In the genomic region with DNA sequence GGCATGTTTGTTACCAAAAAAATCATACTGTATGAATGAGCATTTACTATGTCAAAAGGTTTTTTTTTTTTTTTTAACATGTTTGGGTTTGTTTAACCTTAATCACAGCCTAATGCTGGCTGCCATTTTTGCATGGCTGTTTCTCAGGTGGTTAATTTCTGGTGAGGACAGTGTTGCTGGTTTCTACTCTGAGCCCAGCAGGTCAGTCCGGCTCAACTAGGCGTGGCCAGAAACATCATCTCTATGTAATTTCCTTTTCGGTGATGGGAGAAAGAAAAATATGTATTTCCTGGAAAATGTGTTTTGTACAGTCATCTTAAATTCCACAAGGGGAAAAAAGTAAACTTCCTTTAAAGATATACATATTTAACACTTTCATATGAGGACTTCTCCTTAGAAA, we compare ENCODE assay signal across 10 cellular contexts. TPM values are rescaled to one million over a fixed set of nuclear protein-coding genes. Genes with fewer than 3 reads are reported as not detected.
DNase-seq lines count a peak whose midpoint lies in the region; ATAC-seq and TF ChIP-seq lines count a peak whose summit lies in the region.
"Had no signal": no experiment of that assay in that cellular context is flagged by ENCODE, and none has a peak within 500 bp of the region (broad histone marks: within the 10 kb centered on the region; RNA-seq: fewer than 3 reads in every experiment).

No MANE protein-coding gene starts in this region.

- H3K27me3 Mint-ChIP-seq in nephron progenitor cell (ENCODE audit: low read depth, poor library complexity): peaks cover 23% of the 10 kb centered on the region
- H3K27me3 Mint-ChIP-seq in CD8-positive, alpha-beta T cell (ENCODE audit: low read depth): peaks cover 8% of the 10 kb centered on the region

- no peaks in the 10 kb centered on the region for H3K36me3 Mint-ChIP-seq in nephron progenitor cell (ENCODE audit: low read depth)
- H3K36me3 Mint-ChIP-seq in CD8-positive, alpha-beta T cell: no peaks in the 10 kb centered on the region

- no peaks in the 10 kb centered on the region for H3K9me3 Mint-ChIP-seq in nephron progenitor cell
- H3K9me3 Mint-ChIP-seq in CD8-positive, alpha-beta T cell: no peaks in the 10 kb centered on the region

- intact Hi-C loops in CD8-positive, alpha-beta T cell (cut with DNase I, micrococcal nuclease): no loop called here

- POLR2A ChIA-PET in CD8-positive, alpha-beta T cell (lab: Charles Lee): interaction anchor here (0.6 kb wide), 1 partner anchor 18 kb away, joined by 3 read pairs; no protein-coding TSS in a partner anchor

- H3K4me3 ChIP-seq in CD8-positive, alpha-beta T cell (ENCODE audit: low read depth, low read length): no peak overlapping the region
- H3K4me3 ChIP-seq: upper lobe of right lung had no signal

- H3K4me1 ChIP-seq in CD8-positive, alpha-beta T cell (ENCODE audit: insufficient read depth, low read length): no peaks in the 10 kb centered on the region
- H3K4me1 ChIP-seq: upper lobe of right lung had no signal

- peak; percentile 80 for DNase-seq in DMS53 treated with DMSO at 0.1 percent for 48 hours (lab: John Stamatoyannopoulos, UW; ENCODE audit: unreplicated experiment)
- DNase-seq in NCI-H226: peak; percentile 72
- peak; percentile 74 for DNase-seq in dedifferentiated amniotic fluid mesenchymal stem cell (ENCODE audit: extremely low spot score)
- no peak for DNase-seq in nephron progenitor cell
- no peak for DNase-seq in CD8-positive, alpha-beta T cell
- no peak for DNase-seq in NCI-H446 (lab: John Stamatoyannopoulos, UW)
- no peak for DNase-seq in activated naive CD4-positive, alpha-beta T cell treated with Interleukin-2 at 50 U/mL for 16 hours
- DNase-seq: activated effector memory CD4-positive, alpha-beta T cell treated with Interleukin-2 at 50 U/mL for 16 hours; upper lobe of right lung had no signal

- no peaks in the 10 kb centered on the region for H3K9me3 ChIP-seq in CD8-positive, alpha-beta T cell (ENCODE audit: low read length)
- H3K9me3 ChIP-seq: upper lobe of right lung had no signal

- TF ChIP-seq CTCF in nephron progenitor cell (IDR thresholded peaks at IDR 0.05): no peak
- no peak for TF ChIP-seq CTCF in CD8-positive, alpha-beta T cell (IDR thresholded peaks at IDR 0.05)

- H3K4me1 Mint-ChIP-seq in nephron progenitor cell: peaks cover 37% of the 10 kb centered on the region
- no peaks in the 10 kb centered on the region for H3K4me1 Mint-ChIP-seq in CD8-positive, alpha-beta T cell (ENCODE audit: low read depth)

- H3K27ac Mint-ChIP-seq in nephron progenitor cell: peak overlapping the region; percentile 70
- H3K27ac Mint-ChIP-seq in CD8-positive, alpha-beta T cell: no peak overlapping the region

- CTCF ChIA-PET in CD8-positive, alpha-beta T cell (lab: Charles Lee): no interaction called here

- no peaks in the 10 kb centered on the region for H3K27me3 ChIP-seq in CD8-positive, alpha-beta T cell (ENCODE audit: insufficient read depth, low read length)
- H3K27me3 ChIP-seq: upper lobe of right lung had no signal

- no peak for ATAC-seq in CD8-positive, alpha-beta T cell
- no peak for ATAC-seq in HG02852 (IDR thresholded peaks at IDR 0.05; ENCODE audit: unreplicated experiment)

- no peak overlapping the region for H3K27ac ChIP-seq in CD8-positive, alpha-beta T cell (ENCODE audit: low read depth, low read length)
- H3K27ac ChIP-seq: upper lobe of right lung had no signal

- H3K36me3 ChIP-seq in CD8-positive, alpha-beta T cell (ENCODE audit: insufficient read depth, low read length): no peaks in the 10 kb centered on the region
- H3K36me3 ChIP-seq: upper lobe of right lung had no signal

- no peak overlapping the region for H3K4me3 Mint-ChIP-seq in nephron progenitor cell
- no peak overlapping the region for H3K4me3 Mint-ChIP-seq in CD8-positive, alpha-beta T cell

RNA-seq across cellular contexts. Expression of gene BZW1, which starts 24.9 kb away (rescaled TPM):
- 100 to 1,000 TPM; 330 to 338 TPM for total RNA-seq in CD8-positive, alpha-beta T cell

Comparison
In these comparisons a context has a peak if more than half of its experiments do, and no peak if none do; other contexts are left out.
1. DNase-seq: peak in DMS53 treated with DMSO at 0.1 percent for 48 hours (single experiment), NCI-H226 (single experiment) and dedifferentiated amniotic fluid mesenchymal stem cell (single experiment); none in nephron progenitor cell (single experiment), CD8-positive, alpha-beta T cell (0 of 7), NCI-H446 (0 of 2) and activated naive CD4-positive, alpha-beta T cell treated with Interleukin-2 at 50 U/mL for 16 hours (single experiment).